ENCODE assay signal across 1 cellular context in genomic region chr13:23793711-23794110, GRCh38.
A peak's percentile ranks its signal among the peaks of the same experiment; 100 is the strongest.
TF ChIP-seq lines count a peak whose summit lies in the region.

No MANE protein-coding gene starts in this region.

TF ChIP-seq in GM12878, 131 proteins besides CTCF, POLR2A, EP300 and RAD21:
- TF ChIP-seq NR2C2 (IDR thresholded peaks at IDR 0.05; ENCODE audit: borderline replicate concordance, control insufficient read depth, insufficient read length, low read depth) (no peak), EED (IDR thresholded peaks at IDR 0.05; ENCODE audit: low read depth) (peak; percentile 18)
TF ChIP-seq in GM12878: peak in this region for 1.
